In the genomic region with DNA sequence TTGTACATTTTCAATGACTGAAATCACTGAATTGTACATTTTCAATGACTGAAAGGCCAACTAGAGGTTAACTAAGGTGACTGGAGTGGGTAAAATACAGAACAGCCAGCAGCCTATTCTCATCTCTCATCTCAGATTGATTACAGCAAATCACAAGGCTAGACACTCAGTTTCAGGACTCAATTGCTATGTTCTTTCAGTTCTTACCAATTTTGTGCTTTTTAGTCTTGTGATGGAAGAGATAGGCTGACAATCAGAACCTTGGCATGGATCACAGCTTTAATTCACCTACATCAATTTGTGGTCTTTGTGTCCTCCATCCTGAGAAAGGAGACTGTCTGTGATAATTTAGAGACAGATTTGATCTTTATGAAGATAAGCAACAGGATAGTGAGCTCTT, we compare ENCODE assay signal across 1 cellular context.
A peak's percentile ranks its signal among the peaks of the same experiment; 100 is the strongest.
TF ChIP-seq lines count a peak whose summit lies in the region.

No MANE protein-coding gene starts in this region.

TF ChIP-seq in SK-N-SH, 30 proteins besides CTCF, POLR2A, EP300 and RAD21 (continued from another document):
- TF ChIP-seq, protein P1, sequence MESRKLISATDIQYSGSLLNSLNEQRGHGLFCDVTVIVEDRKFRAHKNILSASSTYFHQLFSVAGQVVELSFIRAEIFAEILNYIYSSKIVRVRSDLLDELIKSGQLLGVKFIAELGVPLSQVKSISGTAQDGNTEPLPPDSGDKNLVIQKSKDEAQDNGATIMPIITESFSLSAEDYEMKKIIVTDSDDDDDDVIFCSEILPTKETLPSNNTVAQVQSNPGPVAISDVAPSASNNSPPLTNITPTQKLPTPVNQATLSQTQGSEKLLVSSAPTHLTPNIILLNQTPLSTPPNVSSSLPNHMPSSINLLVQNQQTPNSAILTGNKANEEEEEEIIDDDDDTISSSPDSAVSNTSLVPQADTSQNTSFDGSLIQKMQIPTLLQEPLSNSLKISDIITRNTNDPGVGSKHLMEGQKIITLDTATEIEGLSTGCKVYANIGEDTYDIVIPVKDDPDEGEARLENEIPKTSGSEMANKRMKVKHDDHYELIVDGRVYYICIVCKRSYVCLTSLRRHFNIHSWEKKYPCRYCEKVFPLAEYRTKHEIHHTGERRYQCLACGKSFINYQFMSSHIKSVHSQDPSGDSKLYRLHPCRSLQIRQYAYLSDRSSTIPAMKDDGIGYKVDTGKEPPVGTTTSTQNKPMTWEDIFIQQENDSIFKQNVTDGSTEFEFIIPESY (IDR thresholded peaks at IDR 0.05; ENCODE audit: borderline replicate concordance, low read depth): no peak
- TF ChIP-seq NFIC (IDR thresholded peaks at IDR 0.05; ENCODE audit: borderline replicate concordance) (peak; percentile 67), JUND (IDR thresholded peaks at IDR 0.05) (no peak), RXRA (IDR thresholded peaks at IDR 0.05; ENCODE audit: borderline replicate concordance, low read depth) (no peak), POLR2AphosphoS5 (IDR thresholded peaks at IDR 0.05; ENCODE audit: low read depth, low read length) (no peak; the same call in 1 of the 2 replicates)
